In the genomic region with DNA sequence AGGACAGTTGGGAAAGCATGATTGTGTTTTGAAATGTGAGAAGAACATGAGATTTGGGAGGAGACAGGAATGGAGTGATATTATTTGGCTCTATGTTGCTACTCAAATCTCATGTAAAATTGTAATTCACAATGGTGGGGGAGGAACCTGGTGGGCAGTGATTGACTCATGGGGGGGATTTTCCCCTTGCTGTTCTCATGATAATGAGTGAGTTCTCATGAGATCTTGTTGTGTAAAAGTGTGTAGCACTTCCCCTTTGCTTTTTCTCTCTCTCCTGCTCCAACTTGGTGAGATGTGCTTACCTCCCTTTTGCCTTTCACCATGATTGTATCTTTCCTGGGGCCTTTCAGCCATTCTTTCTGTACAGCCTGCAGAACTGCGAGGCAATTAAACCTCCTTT, we compare ENCODE assay signal across 22 cellular contexts.
DNase-seq lines count a peak whose midpoint lies in the region; ATAC-seq and TF ChIP-seq lines count a peak whose summit lies in the region.
"Had no signal": no experiment of that assay in that cellular context is flagged by ENCODE, and none has a peak within 500 bp of the region (broad histone marks: within the 10 kb centered on the region; RNA-seq: fewer than 3 reads in every experiment).

No MANE protein-coding gene starts in this region.

- 0 out of 2 replicates have a peak overlapping the region, but pooled peaks have one; percentile 13 for H3K27ac Mint-ChIP-seq in WTC11
- H3K27ac Mint-ChIP-seq in nephron progenitor cell = peak overlapping the region; percentile 25
- H3K27ac Mint-ChIP-seq: CD4-positive, CD25-positive, alpha-beta regulatory T cell; CD8-positive, alpha-beta T cell had no signal

- no peak overlapping the region for H3K4me3 ChIP-seq in BLaER1 treated with 17β-estradiol and CSF1 and Interleukin-3, amounts not matched to agents 10 nM and 100 nM
- H3K4me3 ChIP-seq in Karpas-422 (ENCODE audit: low read length) (no peak overlapping the region), upper lobe of left lung (no peak overlapping the region), gastroesophageal sphincter (no peak overlapping the region)
- H3K4me3 ChIP-seq: A549, GM23248 had no signal

- peak overlapping the region in 9 of 11 experiments; percentile 0 to 67 (median 31); a peak in 14 of 22 replicates for H3K4me2 ChIP-seq in BLaER1 treated with 17β-estradiol and CSF1 and Interleukin-3, amounts not matched to agents 10 nM and 100 nM
- H3K4me2 ChIP-seq in Karpas-422 (ENCODE audit: low read depth, low read length, poor library complexity, severe bottlenecking) = no peak overlapping the region
- H3K4me2 ChIP-seq: A549 had no signal

- H3K36me3 Mint-ChIP-seq in WTC11 (peaks cover 21% of the 10 kb centered on the region), nephron progenitor cell (ENCODE audit: low read depth) (no peaks in the 10 kb centered on the region)
- H3K36me3 Mint-ChIP-seq: CD4-positive, CD25-positive, alpha-beta regulatory T cell; CD8-positive, alpha-beta T cell had no signal

- CTCF ChIA-PET in WTC11 (lab: Charles Lee) = no interaction called here

- no peak overlapping the region; a peak in 1 of 22 replicates for H3K27ac ChIP-seq in BLaER1 treated with 17β-estradiol and CSF1 and Interleukin-3, amounts not matched to agents 10 nM and 100 nM
- H3K27ac ChIP-seq in Karpas-422 (ENCODE audit: low read length) = no peak overlapping the region
- H3K27ac ChIP-seq in upper lobe of left lung = no peak overlapping the region
- no peak overlapping the region for H3K27ac ChIP-seq in gastroesophageal sphincter
- H3K27ac ChIP-seq: A549, C4-2B, GM23248 had no signal

- DNase-seq in Karpas-422 (no peak), WTC11 (ENCODE audit: low spot score) (no peak), nephron progenitor cell (no peak), H4 (ENCODE audit: low spot score) (no peak), upper lobe of left lung (no peak)
- DNase-seq: 8988T; ACHN; AML-193; BE2C; Caco-2; CD4-positive, CD25-positive, alpha-beta regulatory T cell; CD8-positive, alpha-beta T cell; DMS153; DND-41; GM23248; H7; HCEC 1CT had no signal

- no peak for TF ChIP-seq CTCF in WTC11 (IDR thresholded peaks at IDR 0.05)
- no peak for TF ChIP-seq CTCF in nephron progenitor cell (IDR thresholded peaks at IDR 0.05)
- TF ChIP-seq CTCF in upper lobe of left lung (IDR thresholded peaks at IDR 0.05) = no peak
- TF ChIP-seq CTCF in gastroesophageal sphincter (IDR thresholded peaks at IDR 0.05) = no peak

- TF ChIP-seq EP300 in upper lobe of left lung (IDR thresholded peaks at IDR 0.05) (no peak), gastroesophageal sphincter (IDR thresholded peaks at IDR 0.05) (no peak)

- H3K4me1 Mint-ChIP-seq in WTC11 (peaks cover 6% of the 10 kb centered on the region; the same call in 1 of the 2 replicates), nephron progenitor cell (no peaks in the 10 kb centered on the region)
- H3K4me1 Mint-ChIP-seq: CD4-positive, CD25-positive, alpha-beta regulatory T cell had no signal

- H3K9me2 ChIP-seq in Karpas-422 (replicated peaks; ENCODE audit: insufficient read depth, low read length) = no peaks in the 10 kb centered on the region

- no peaks in the 10 kb centered on the region for H3K36me3 ChIP-seq in BLaER1 treated with 17β-estradiol and CSF1 and Interleukin-3, amounts not matched to agents 10 nM and 100 nM
- H3K36me3 ChIP-seq in Karpas-422 (ENCODE audit: insufficient read depth, low read length) (no peaks in the 10 kb centered on the region; the same call in 1 of the 2 replicates), upper lobe of left lung (no peaks in the 10 kb centered on the region), gastroesophageal sphincter (no peaks in the 10 kb centered on the region)
- H3K36me3 ChIP-seq: BE2C had no signal

- H3K27me3 ChIP-seq in BLaER1 treated with 17β-estradiol and CSF1 and Interleukin-3, amounts not matched to agents 10 nM and 100 nM = no peaks in the 10 kb centered on the region
- H3K27me3 ChIP-seq in Karpas-422 (ENCODE audit: low read length) (no peaks in the 10 kb centered on the region), upper lobe of left lung (no peaks in the 10 kb centered on the region), gastroesophageal sphincter (no peaks in the 10 kb centered on the region)
- H3K27me3 ChIP-seq: BE2C had no signal

- H3K4me3 Mint-ChIP-seq in WTC11 = no peak overlapping the region
- H3K4me3 Mint-ChIP-seq in nephron progenitor cell = no peak overlapping the region
- H3K4me3 Mint-ChIP-seq: CD4-positive, CD25-positive, alpha-beta regulatory T cell; CD8-positive, alpha-beta T cell had no signal

- H3K79me2 ChIP-seq in Karpas-422 (ENCODE audit: low read length) = no peaks in the 10 kb centered on the region

- no peak for TF ChIP-seq POLR2A in upper lobe of left lung (IDR thresholded peaks at IDR 0.05)
- TF ChIP-seq POLR2A in gastroesophageal sphincter (IDR thresholded peaks at IDR 0.05) = no peak

- no peak overlapping the region for H3K9ac ChIP-seq in BLaER1 treated with 17β-estradiol and CSF1 and Interleukin-3, amounts not matched to agents 10 nM and 100 nM
- no peak overlapping the region for H3K9ac ChIP-seq in Karpas-422 (ENCODE audit: low read length)
- H3K9ac ChIP-seq: GM23248 had no signal

- peak overlapping the region; percentile 85 for H2AFZ ChIP-seq in Karpas-422 (ENCODE audit: low read length)
- H2AFZ ChIP-seq: GM23248 had no signal

- H3K9me3 ChIP-seq in BLaER1 treated with 17β-estradiol and CSF1 and Interleukin-3, amounts not matched to agents 10 nM and 100 nM (replicated peaks in 1 of 11) = peaks cover 0 to 7% (median 0%) of the 10 kb centered on the region in 11 experiments; a peak in 4 of 22 replicates
- H3K9me3 ChIP-seq in Karpas-422 (ENCODE audit: low read length) = peaks cover 14% of the 10 kb centered on the region
- H3K9me3 ChIP-seq in upper lobe of left lung = peaks cover 0 to 9% (median 0%) of the 10 kb centered on the region in 4 donors
- peaks cover 0 to 15% (median 0%) of the 10 kb centered on the region in 3 donors for H3K9me3 ChIP-seq in gastroesophageal sphincter
- H3K9me3 ChIP-seq: A549, BE2C, Caco-2 had no signal

- H3K9me3 Mint-ChIP-seq in WTC11 (peaks cover 29% of the 10 kb centered on the region), nephron progenitor cell (peaks cover 3% of the 10 kb centered on the region)

- no peaks in the 10 kb centered on the region for H4K20me1 ChIP-seq in BLaER1 treated with 17β-estradiol and CSF1 and Interleukin-3, amounts not matched to agents 10 nM and 100 nM
- H4K20me1 ChIP-seq in Karpas-422 (ENCODE audit: insufficient read depth, low read depth, low read length) = no peaks in the 10 kb centered on the region

- ATAC-seq in WTC11 = no peak
- ATAC-seq in upper lobe of left lung (ENCODE audit: low FRiP score in 2 of 2) = no peak
- ATAC-seq in gastroesophageal sphincter = no peak
- ATAC-seq in GM18907 (IDR thresholded peaks at IDR 0.05; ENCODE audit: unreplicated experiment) = no peak
- ATAC-seq: A549; CD8-positive, alpha-beta T cell had no signal

- no peaks in the 10 kb centered on the region for H3K27me3 Mint-ChIP-seq in WTC11 (ENCODE audit: low read depth)
- no peaks in the 10 kb centered on the region for H3K27me3 Mint-ChIP-seq in nephron progenitor cell (ENCODE audit: low read depth, poor library complexity)
- H3K27me3 Mint-ChIP-seq: CD4-positive, CD25-positive, alpha-beta regulatory T cell had no signal

- POLR2A ChIA-PET in WTC11 (lab: Charles Lee) = no interaction called here

- H3K4me1 ChIP-seq in BLaER1 treated with 17β-estradiol and CSF1 and Interleukin-3, amounts not matched to agents 10 nM and 100 nM = peaks cover 0 to 13% (median 9%) of the 10 kb centered on the region in 10 experiments; a peak in 14 of 20 replicates
- H3K4me1 ChIP-seq in Karpas-422 (ENCODE audit: low read length) = peaks cover 12% of the 10 kb centered on the region
- no peaks in the 10 kb centered on the region for H3K4me1 ChIP-seq in upper lobe of left lung
- H3K4me1 ChIP-seq in gastroesophageal sphincter = no peaks in the 10 kb centered on the region
- H3K4me1 ChIP-seq: A549, BE2C, Caco-2 had no signal

- WGBS in upper lobe of left lung, 2 donors = 77 to 82% methylated on average over 1 of the region's 1 CpG
- WGBS in gastroesophageal sphincter (ENCODE audit: low coverage in 1 of 2), 2 donors = 67% methylated on average over 1 of the region's 1 CpG; no CpG with 5 or more reads in 1 of the 2 donors

TF ChIP-seq in WTC11, 78 proteins besides CTCF, POLR2A, EP300 and RAD21 (continues in another document):
- TF ChIP-seq STAT6 (CRISPR knock-in tag; conservative IDR thresholded peaks at IDR 0.05; ENCODE audit: low read depth) (no peak), MXD4 (CRISPR knock-in tag; IDR thresholded peaks at IDR 0.05; ENCODE audit: borderline replicate concordance) (no peak), RORB (CRISPR knock-in tag; IDR thresholded peaks at IDR 0.05) (no peak), JUN (CRISPR knock-in tag; IDR thresholded peaks at IDR 0.05) (no peak), NFE2L1 (CRISPR knock-in tag; IDR thresholded peaks at IDR 0.05) (no peak), TEAD4 (CRISPR knock-in tag; IDR thresholded peaks at IDR 0.05) (no peak), NFYB (CRISPR knock-in tag; conservative IDR thresholded peaks at IDR 0.05; ENCODE audit: low read depth) (no peak)
